In genomic region chr19:1441677-1442438, GRCh38 we compare ENCODE assay signal across 14 cellular contexts. TPM values are rescaled to one million over a fixed set of nuclear protein-coding genes. Genes with fewer than 3 reads are reported as not detected.
DNase-seq lines count a peak whose midpoint lies in the region; ATAC-seq and TF ChIP-seq lines count a peak whose summit lies in the region.
"Had no signal": no experiment of that assay in that cellular context is flagged by ENCODE, and none has a peak within 500 bp of the region (broad histone marks: within the 10 kb centered on the region; RNA-seq: fewer than 3 reads in every experiment).

No MANE protein-coding gene starts in this region.

- peak; percentile 13 for TF ChIP-seq POLR2A in GM19099 (IDR thresholded peaks at IDR 0.05; ENCODE audit: extremely low read depth, insufficient read length, low read depth)

- H3K4me1 ChIP-seq in CD4-positive, CD25-positive, alpha-beta regulatory T cell (ENCODE audit: control insufficient read depth, insufficient read depth, low read length, poor library complexity, severe bottlenecking), result peaks cover 48% of the 10 kb centered on the region

- ATAC-seq in CD4-positive, CD25-positive, alpha-beta regulatory T cell (ENCODE audit: low read depth in 2 of 2), result no peak
- ATAC-seq in activated B cell treated with CpG ODN at 0.5 μM for 24 hours (ENCODE audit: low read depth), result no peak
- ATAC-seq in GM21737 (IDR thresholded peaks at IDR 0.05; ENCODE audit: unreplicated experiment), result no peak
- no peak for ATAC-seq in HG03571 (IDR thresholded peaks at IDR 0.05; ENCODE audit: unreplicated experiment)

- H3K9me3 ChIP-seq in CD4-positive, CD25-positive, alpha-beta regulatory T cell (ENCODE audit: control insufficient read depth in 2 of 2, low read length in 2 of 2), result no peaks in the 10 kb centered on the region
- H3K9me3 ChIP-seq: neutrophil had no signal

- DNase-seq in CD4-positive, CD25-positive, alpha-beta regulatory T cell, result no peak
- DNase-seq in activated B cell treated with CpG ODN at 0.5 μM for 24 hours, result no peak
- no peak for DNase-seq in mesothelial cell of epicardium (ENCODE audit: low spot score in 2 of 2, unreplicated experiment in 2 of 2)
- DNase-seq in DMS 273 (lab: John Stamatoyannopoulos, UW; ENCODE audit: unreplicated experiment), result no peak
- DNase-seq: COR-L47, GM23248, NCI-H2081, NCI-H82, Right ventricle myocardium superior had no signal

- peaks cover 0 to 47% (median 15%) of the 10 kb centered on the region in 4 donors for H3K4me1 Mint-ChIP-seq in CD4-positive, CD25-positive, alpha-beta regulatory T cell
- H3K4me1 Mint-ChIP-seq in activated B cell treated with CpG ODN at 0.5 μM for 24 hours, result peaks cover 36% of the 10 kb centered on the region
- H3K4me1 Mint-ChIP-seq in mesothelial cell of epicardium, result peaks cover 12% of the 10 kb centered on the region

- peaks cover 17% of the 10 kb centered on the region for H3K36me3 ChIP-seq in CD4-positive, CD25-positive, alpha-beta regulatory T cell (ENCODE audit: control insufficient read depth, insufficient read depth, low read length)

- H3K36me3 Mint-ChIP-seq in CD4-positive, CD25-positive, alpha-beta regulatory T cell, result peaks cover 4% of the 10 kb centered on the region
- H3K36me3 Mint-ChIP-seq in activated B cell treated with CpG ODN at 0.5 μM for 24 hours (ENCODE audit: low read depth) (peaks cover 38% of the 10 kb centered on the region), mesothelial cell of epicardium (peaks cover 19% of the 10 kb centered on the region)

- CTCF ChIA-PET in activated B cell treated with CpG ODN at 0.5 μM for 24 hours (lab: Charles Lee), result no interaction called here

- H3K27me3 Mint-ChIP-seq in CD4-positive, CD25-positive, alpha-beta regulatory T cell, result peaks cover 18% of the 10 kb centered on the region
- H3K27me3 Mint-ChIP-seq in activated B cell treated with CpG ODN at 0.5 μM for 24 hours (no peaks in the 10 kb centered on the region), mesothelial cell of epicardium (ENCODE audit: low read depth) (peaks cover 15% of the 10 kb centered on the region)

- no peak overlapping the region for H3K4me3 ChIP-seq in CD4-positive, CD25-positive, alpha-beta regulatory T cell (ENCODE audit: low read depth, low read length)
- H3K4me3 ChIP-seq: GM23248 had no signal

- no peak overlapping the region for H3K27ac Mint-ChIP-seq in CD4-positive, CD25-positive, alpha-beta regulatory T cell
- H3K27ac Mint-ChIP-seq in activated B cell treated with CpG ODN at 0.5 μM for 24 hours (no peak overlapping the region), mesothelial cell of epicardium (no peak overlapping the region)

- peak overlapping the region; percentile 52 to 98 (median 76) for H3K4me3 Mint-ChIP-seq in CD4-positive, CD25-positive, alpha-beta regulatory T cell
- H3K4me3 Mint-ChIP-seq in activated B cell treated with CpG ODN at 0.5 μM for 24 hours, result peak overlapping the region; percentile 29
- peak overlapping the region; percentile 100 for H3K4me3 Mint-ChIP-seq in mesothelial cell of epicardium

- no peaks in the 10 kb centered on the region for H3K27me3 ChIP-seq in CD4-positive, CD25-positive, alpha-beta regulatory T cell (ENCODE audit: control insufficient read depth, insufficient read depth, low read length)

- H3K27ac ChIP-seq in CD4-positive, CD25-positive, alpha-beta regulatory T cell (ENCODE audit: insufficient read depth, low read length, poor library complexity, severe bottlenecking), result no peak overlapping the region
- H3K27ac ChIP-seq: GM23248, HL-60, neutrophil had no signal

- peaks cover 0 to 2% (median 0%) of the 10 kb centered on the region in 7 donors for H3K9me3 Mint-ChIP-seq in CD4-positive, CD25-positive, alpha-beta regulatory T cell
- no peaks in the 10 kb centered on the region for H3K9me3 Mint-ChIP-seq in activated B cell treated with CpG ODN at 0.5 μM for 24 hours
- no peaks in the 10 kb centered on the region for H3K9me3 Mint-ChIP-seq in mesothelial cell of epicardium

- POLR2A ChIA-PET in activated B cell treated with CpG ODN at 0.5 μM for 24 hours (lab: Charles Lee), result interaction anchor here (0.6 to 1.4 kb wide), 4 partner anchors 27 to 461 kb away, joined by 3 to 8 read pairs (median 4); no protein-coding TSS in a partner anchor

- TF ChIP-seq CTCF in activated B cell treated with CpG ODN at 0.5 μM for 24 hours (IDR thresholded peaks at IDR 0.05) (no peak), mesothelial cell of epicardium (IDR thresholded peaks at IDR 0.05; ENCODE audit: unreplicated experiment) (no peak)

- intact Hi-C loops in activated B cell treated with CpG ODN at 0.5 μM for 24 hours (cut with micrococcal nuclease), result no loop called here

RNA-seq across cellular contexts. Expression of gene RPS15, which starts 3.7 kb away (rescaled TPM):
- total RNA-seq in CD4-positive, CD25-positive, alpha-beta regulatory T cell, result 1,352 TPM
- polyA plus RNA-seq in CD4-positive, CD25-positive, alpha-beta regulatory T cell, result 1,000 to 10,000 TPM; 2,869 to 3,453 (median 3,084) TPM
- total RNA-seq in activated B cell treated with CpG ODN at 0.5 μM for 24 hours, result 1,788 and 2,029 TPM in 2 replicates
- total RNA-seq in mesothelial cell of epicardium, result 1,014 to 1,040 TPM (median 1,034 TPM) in 3 replicates

RNA-seq across cellular contexts. Expression of gene APC2, which starts 8.1 kb away (rescaled TPM):
- 0.25 TPM for total RNA-seq in CD4-positive, CD25-positive, alpha-beta regulatory T cell
- polyA plus RNA-seq in CD4-positive, CD25-positive, alpha-beta regulatory T cell, result under 1 TPM in 2 of 4 donors, not detected in 2; 0.06 to 0.07 TPM
- 0.42 and 0.59 TPM in 2 replicates for total RNA-seq in activated B cell treated with CpG ODN at 0.5 μM for 24 hours
- total RNA-seq in mesothelial cell of epicardium, result 2.3 to 2.8 TPM (median 2.4 TPM) in 3 replicates

RNA-seq across cellular contexts. Expression of gene DAZAP1, which starts 34.5 kb away (rescaled TPM):
- total RNA-seq in CD4-positive, CD25-positive, alpha-beta regulatory T cell, result 153 TPM
- 1 to 10 TPM; 2.4 to 5.3 (median 4.2) TPM for polyA plus RNA-seq in CD4-positive, CD25-positive, alpha-beta regulatory T cell
- total RNA-seq in activated B cell treated with CpG ODN at 0.5 μM for 24 hours, result 177 and 195 TPM in 2 replicates
- total RNA-seq in mesothelial cell of epicardium, result 130 to 134 TPM (median 131 TPM) in 3 replicates

RNA-seq across cellular contexts. Expression of gene C19orf25, which starts 37.2 kb away (rescaled TPM):
- total RNA-seq in CD4-positive, CD25-positive, alpha-beta regulatory T cell, result 33.4 TPM
- 10 to 100 TPM; 42.2 to 64.0 (median 54.0) TPM for polyA plus RNA-seq in CD4-positive, CD25-positive, alpha-beta regulatory T cell
- total RNA-seq in activated B cell treated with CpG ODN at 0.5 μM for 24 hours (42.8 and 55.7 TPM in 2 replicates), mesothelial cell of epicardium (29.4 to 34.2 TPM (median 30.0 TPM) in 3 replicates)

RNA-seq across cellular contexts. Expression of gene GAMT, which starts 40.5 kb away (rescaled TPM):
- total RNA-seq in CD4-positive, CD25-positive, alpha-beta regulatory T cell, result 6.7 TPM
- polyA plus RNA-seq in CD4-positive, CD25-positive, alpha-beta regulatory T cell, result 10 to 100 TPM; 10.4 to 20.2 (median 14.2) TPM
- 6.9 and 8.8 TPM in 2 replicates for total RNA-seq in activated B cell treated with CpG ODN at 0.5 μM for 24 hours
- total RNA-seq in mesothelial cell of epicardium, result 41.5 to 44.5 TPM (median 42.6 TPM) in 3 replicates

Comparison
In these comparisons a context has a peak if more than half of its experiments do, and no peak if none do; other contexts are left out.
1. H3K4me3 Mint-ChIP-seq: peak in every context shown above with its lines; median percentile 100 in mesothelial cell of epicardium; 76 in CD4-positive, CD25-positive, alpha-beta regulatory T cell; 29 in activated B cell treated with CpG ODN at 0.5 μM for 24 hours.